Comparison of ENCODE assay signal across 8 cellular contexts in the genomic region with DNA sequence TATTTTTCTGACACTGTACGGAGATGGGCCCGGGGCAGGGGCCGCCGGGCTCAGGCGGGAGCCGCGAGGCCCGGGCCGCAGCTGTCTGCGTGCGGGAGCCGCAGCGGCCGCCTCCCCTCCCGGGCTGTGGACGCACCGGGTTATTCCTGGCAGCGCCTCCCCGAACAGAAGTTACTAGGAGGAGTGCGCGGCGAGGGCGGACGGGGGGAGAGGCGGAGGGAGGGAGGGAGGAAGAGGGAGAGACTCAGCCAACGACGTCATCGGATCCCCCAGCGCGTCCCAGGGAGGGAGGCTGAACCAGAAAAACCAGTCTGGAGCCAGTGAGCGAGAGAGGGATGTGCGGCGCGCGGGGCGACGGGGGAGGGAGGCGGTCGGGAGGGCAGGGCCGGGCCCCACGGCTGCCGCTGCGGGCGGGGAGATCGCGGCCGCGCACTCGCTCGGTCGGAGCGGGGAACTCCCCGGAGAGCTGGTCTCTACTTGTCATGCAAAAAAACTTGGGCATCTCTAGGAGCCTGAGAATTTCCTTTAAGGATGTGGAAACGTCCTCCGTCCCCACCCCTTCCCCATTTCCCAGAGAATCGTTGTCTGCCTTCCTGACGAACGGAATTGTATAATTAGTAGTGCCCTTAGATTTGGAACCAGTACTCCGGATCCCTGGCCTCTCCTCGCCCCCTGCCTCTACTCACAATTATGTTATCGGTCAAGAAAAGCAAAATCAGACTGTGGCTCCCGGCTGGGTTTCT. TPM values are rescaled to one million over a fixed set of nuclear protein-coding genes. Genes with fewer than 3 reads are reported as not detected.
A peak's percentile ranks its signal among the peaks of the same experiment; 100 is the strongest.
DNase-seq lines count a peak whose midpoint lies in the region; ATAC-seq and TF ChIP-seq lines count a peak whose summit lies in the region.

No MANE protein-coding gene starts in this region.

- no peaks in the 10 kb centered on the region for H3K9me3 Mint-ChIP-seq in activated T-cell treated with anti-CD3 and anti-CD28 coated beads, Interleukin-2, amount 50 U/mL, for 4 hours

- ATAC-seq in GM19452 (IDR thresholded peaks at IDR 0.05; ENCODE audit: unreplicated experiment): peak; percentile 23
- ATAC-seq in activated T-cell treated with anti-CD3 and anti-CD28 coated beads, Interleukin-2, amount 50 U/mL, for 4 hours: peak; percentile 42 to 49

- TF ChIP-seq POLR2A in erythroblast (IDR thresholded peaks at IDR 0.05; ENCODE audit: low read length): peak; percentile 36

- H3K27ac ChIP-seq in C4-2B (peak overlapping the region; percentile 88), OCI-LY3 (ENCODE audit: low read length) (peak overlapping the region; percentile 97), mucosa of rectum (ENCODE audit: low read depth in 2 of 2, low read length in 2 of 2) (peak overlapping the region; percentile 96 to 99)

- no peaks in the 10 kb centered on the region for H3K27me3 Mint-ChIP-seq in activated T-cell treated with anti-CD3 and anti-CD28 coated beads, Interleukin-2, amount 50 U/mL, for 4 hours (ENCODE audit: low read depth)

- peaks cover 21% of the 10 kb centered on the region for H4K20me1 ChIP-seq in OCI-LY3 (ENCODE audit: insufficient read depth, low read length)

- peaks cover 42% of the 10 kb centered on the region for H3K4me1 ChIP-seq in OCI-LY3 (ENCODE audit: low read length)
- H3K4me1 ChIP-seq in mucosa of rectum (ENCODE audit: control insufficient read depth in 2 of 2, insufficient read depth in 2 of 2, low read length in 2 of 2): peaks cover 12 to 16% of the 10 kb centered on the region in 2 donors

- H3K36me3 ChIP-seq in OCI-LY3 (replicated peaks; ENCODE audit: low read depth, low read length) (no peaks in the 10 kb centered on the region), mucosa of rectum (ENCODE audit: control insufficient read depth in 2 of 2, insufficient read depth in 2 of 2, low read length in 2 of 2) (no peaks in the 10 kb centered on the region)

- H3K4me1 Mint-ChIP-seq in activated T-cell treated with anti-CD3 and anti-CD28 coated beads, Interleukin-2, amount 50 U/mL, for 4 hours (ENCODE audit: low read depth): peaks cover 32% of the 10 kb centered on the region

- H3K4me2 ChIP-seq in OCI-LY3 (ENCODE audit: low read length): peak overlapping the region; percentile 74

- H3K27me3 ChIP-seq in OCI-LY3 (ENCODE audit: low read depth, low read length): no peaks in the 10 kb centered on the region
- H3K27me3 ChIP-seq in mucosa of rectum (ENCODE audit: control insufficient read depth in 2 of 2, insufficient read depth in 2 of 2, low read length in 2 of 2): no peaks in the 10 kb centered on the region

- TF ChIP-seq CTCF in C4-2B (conservative IDR thresholded peaks at IDR 0.05) (no peak), OCI-LY3 (IDR thresholded peaks at IDR 0.05; ENCODE audit: low read depth, low read length) (no peak)

- no peaks in the 10 kb centered on the region for H3K36me3 Mint-ChIP-seq in activated T-cell treated with anti-CD3 and anti-CD28 coated beads, Interleukin-2, amount 50 U/mL, for 4 hours (ENCODE audit: insufficient read depth)

- H3K79me2 ChIP-seq in OCI-LY3 (ENCODE audit: low read length): peaks cover 46% of the 10 kb centered on the region

- H3K4me3 Mint-ChIP-seq in activated T-cell treated with anti-CD3 and anti-CD28 coated beads, Interleukin-2, amount 50 U/mL, for 4 hours: peak overlapping the region; percentile 90

- H3K9me3 ChIP-seq in OCI-LY3 (ENCODE audit: insufficient read depth, low read length) (no peaks in the 10 kb centered on the region), mucosa of rectum (ENCODE audit: control insufficient read depth in 2 of 2, low read length in 2 of 2) (no peaks in the 10 kb centered on the region)

- H3K4me3 ChIP-seq in OCI-LY3 (ENCODE audit: low read length) (peak overlapping the region; percentile 86), mucosa of rectum (ENCODE audit: low read length in 2 of 2) (peak overlapping the region; percentile 92 to 94)

- H3K9ac ChIP-seq in OCI-LY3 (ENCODE audit: low read length): peak overlapping the region; percentile 87
- H3K9ac ChIP-seq in mucosa of rectum (ENCODE audit: low read depth in 1 of 2, low read length in 2 of 2): peak overlapping the region; percentile 93 to 96

- no peak overlapping the region for H2AFZ ChIP-seq in OCI-LY3 (ENCODE audit: low read depth, low read length)

- DNase-seq in HT-29 (ENCODE audit: low spot score) (peak; percentile 98), erythroblast (lab: John Stamatoyannopoulos, UW) (peak; percentile 54 to 72)
- peak; percentile 91 for DNase-seq in activated T-cell treated with anti-CD3 and anti-CD28 coated beads, Interleukin-2, amount 50 U/mL, for 4 hours
- peak; percentile 74 to 85 for DNase-seq in stimulated activated CD8-positive, alpha-beta memory T cell treated with anti-CD3 and anti-CD28 coated beads, Interleukin-4, amount 100 ng/mL, for 1 hour (ENCODE audit: low read depth in 2 of 2, low spot score in 1 of 2)

RNA-seq across cellular contexts. Expression of gene HIVEP2, which starts 1.4 kb away (rescaled TPM):
- 4.5 and 5.3 TPM in 2 replicates for total RNA-seq in HT-29 (2014; rRNA removed; shearing (Covaris generic))
- total RNA-seq in activated T-cell treated with anti-CD3 and anti-CD28 coated beads, Interleukin-2, amount 50 U/mL, for 4 hours: 10 to 100 TPM; 34.9 to 40.9 (median 36.3) TPM

Comparison
In these comparisons a context has a peak if more than half of its experiments do, and no peak if none do; other contexts are left out.
1. Peak in every context shown above with its lines: DNase-seq, ATAC-seq, H3K4me3 ChIP-seq and H3K27ac ChIP-seq.